Comparison of ENCODE assay signal across 8 cellular contexts in genomic region chr1:183634429-183635065, GRCh38. TPM values are rescaled to one million over a fixed set of nuclear protein-coding genes. Genes with fewer than 3 reads are reported as not detected.
DNase-seq lines count a peak whose midpoint lies in the region; ATAC-seq, FAIRE-seq and TF ChIP-seq lines count a peak whose summit lies in the region.

No MANE protein-coding gene starts in this region.

- peaks cover 11% of the 10 kb centered on the region for H3K36me3 ChIP-seq in CD8-positive, alpha-beta T cell (ENCODE audit: insufficient read depth, low read length)
- H3K36me3 ChIP-seq in duodenal mucosa (ENCODE audit: control insufficient read depth in 1 of 2, insufficient read depth in 2 of 2, low read length in 2 of 2) = peaks cover 0 to 14% of the 10 kb centered on the region in 2 donors
- H3K36me3 ChIP-seq in neural progenitor cell = peaks cover 8% of the 10 kb centered on the region

- H3K27ac ChIP-seq in CD8-positive, alpha-beta T cell (ENCODE audit: low read depth, low read length) = peak overlapping the region; percentile 61
- H3K27ac ChIP-seq in duodenal mucosa (ENCODE audit: low read depth, low read length) (peak overlapping the region; percentile 91), neural progenitor cell (peak overlapping the region; percentile 61)

- peak overlapping the region; percentile 80 to 82 for H3K9ac ChIP-seq in duodenal mucosa (ENCODE audit: low read depth in 1 of 2, low read length in 2 of 2)
- H3K9ac ChIP-seq in neural progenitor cell = peak overlapping the region; percentile 45

- peaks cover 24% of the 10 kb centered on the region for H3F3A ChIP-seq in neural progenitor cell (ENCODE audit: low read depth)

- TF ChIP-seq CTCF in CD8-positive, alpha-beta T cell (IDR thresholded peaks at IDR 0.05) = no peak
- no peak for TF ChIP-seq CTCF in neural progenitor cell (IDR thresholded peaks at IDR 0.05)

- DNase-seq in CD8-positive, alpha-beta T cell = no peak
- DNase-seq in NAMALWA (ENCODE audit: low spot score) (peak; percentile 84), neural progenitor cell (ENCODE audit: low spot score) (no peak), COLO829 (ENCODE audit: low spot score) (no peak), NCI-H82 treated with DMSO at 0.1 percent for 48 hours (lab: John Stamatoyannopoulos, UW; ENCODE audit: unreplicated experiment) (no peak), GM12892 (ENCODE audit: insufficient read length) (no peak)

- peaks cover 29% of the 10 kb centered on the region for H3K36me3 Mint-ChIP-seq in CD8-positive, alpha-beta T cell
- peaks cover 1% of the 10 kb centered on the region for H3K36me3 Mint-ChIP-seq in neural progenitor cell

- POLR2A ChIA-PET in CD8-positive, alpha-beta T cell (lab: Charles Lee) = interaction anchor here (0.7 to 3.9 kb wide), 3 partner anchors 9 to 798 kb away, joined by 3 to 14 read pairs (median 3); partner anchors contain the start of gene SMG7

- intact Hi-C loops in CD8-positive, alpha-beta T cell (cut with DNase I, micrococcal nuclease) = loop anchor here (1.0 to 10.0 kb wide), 13 partner anchors 164 to 1607 kb away; partner anchors contain the start of genes C1orf21 (in 2 of the 2), RNF2 (in 2 of the 2), SWT1 (in 2 of the 2) and TRMT1L (in 2 of the 2)

- TF ChIP-seq POLR2A in GM12892 (IDR thresholded peaks at IDR 0.05; ENCODE audit: low read depth, low read length) = no peak

- peak overlapping the region; percentile 82 for H3K4me3 ChIP-seq in CD8-positive, alpha-beta T cell (ENCODE audit: low read depth, low read length)
- H3K4me3 ChIP-seq in duodenal mucosa (ENCODE audit: low read depth in 1 of 2, low read length in 2 of 2) = peak overlapping the region; percentile 81 to 98
- H3K4me3 ChIP-seq in neural progenitor cell = peak overlapping the region; percentile 80

- H3K4me2 ChIP-seq in neural progenitor cell = peak overlapping the region; percentile 94

- H3K4me3 Mint-ChIP-seq in CD8-positive, alpha-beta T cell = peak overlapping the region; percentile 100
- H3K4me3 Mint-ChIP-seq in neural progenitor cell = peak overlapping the region; percentile 100

- peaks cover 38% of the 10 kb centered on the region for H3K4me1 ChIP-seq in CD8-positive, alpha-beta T cell (ENCODE audit: insufficient read depth, low read length)
- H3K4me1 ChIP-seq in duodenal mucosa (ENCODE audit: control insufficient read depth in 1 of 2, insufficient read depth in 2 of 2, low read length in 2 of 2) = peaks cover 16 to 27% of the 10 kb centered on the region in 2 donors
- peaks cover 28% of the 10 kb centered on the region for H3K4me1 ChIP-seq in neural progenitor cell

- H2AFZ ChIP-seq in neural progenitor cell (replicated peaks) = peak overlapping the region; percentile 45

- H3K27me3 ChIP-seq in CD8-positive, alpha-beta T cell (ENCODE audit: insufficient read depth, low read length) = no peaks in the 10 kb centered on the region
- H3K27me3 ChIP-seq in duodenal mucosa (ENCODE audit: control insufficient read depth in 1 of 2, insufficient read depth in 2 of 2, low read length in 2 of 2) (no peaks in the 10 kb centered on the region), neural progenitor cell (peaks cover 19% of the 10 kb centered on the region)

- FAIRE-seq in GM12892 (lab: Jason Lieb, UNC) = no peak

- no peaks in the 10 kb centered on the region for H3K9me3 ChIP-seq in CD8-positive, alpha-beta T cell (ENCODE audit: low read length)
- no peaks in the 10 kb centered on the region for H3K9me3 ChIP-seq in duodenal mucosa (ENCODE audit: control insufficient read depth in 1 of 2, low read length in 2 of 2)
- H3K9me3 ChIP-seq in neural progenitor cell (ENCODE audit: low read depth) = no peaks in the 10 kb centered on the region

- CTCF ChIA-PET in CD8-positive, alpha-beta T cell (lab: Charles Lee) = interaction anchor here (0.7 to 2.2 kb wide), 6 partner anchors 9 to 321 kb away, joined by 3 to 10 read pairs (median 6); no protein-coding TSS in a partner anchor

- H3K9me3 Mint-ChIP-seq in CD8-positive, alpha-beta T cell = no peaks in the 10 kb centered on the region
- H3K9me3 Mint-ChIP-seq in neural progenitor cell = no peaks in the 10 kb centered on the region

- H4K20me1 ChIP-seq in neural progenitor cell (ENCODE audit: low read depth) = peaks cover 30% of the 10 kb centered on the region

- H3K4me1 Mint-ChIP-seq in CD8-positive, alpha-beta T cell (ENCODE audit: low read depth) = peaks cover 55% of the 10 kb centered on the region
- peaks cover 45% of the 10 kb centered on the region for H3K4me1 Mint-ChIP-seq in neural progenitor cell

- no peak for ATAC-seq in CD8-positive, alpha-beta T cell
- no peak for ATAC-seq in GM19467 (IDR thresholded peaks at IDR 0.05; ENCODE audit: unreplicated experiment)

- H3K79me2 ChIP-seq in neural progenitor cell (ENCODE audit: low read depth) = peaks cover 37% of the 10 kb centered on the region

- peak overlapping the region; percentile 71 for H3K27ac Mint-ChIP-seq in CD8-positive, alpha-beta T cell
- peak overlapping the region; percentile 99 for H3K27ac Mint-ChIP-seq in neural progenitor cell

- no peaks in the 10 kb centered on the region for H3K27me3 Mint-ChIP-seq in CD8-positive, alpha-beta T cell (ENCODE audit: low read depth)
- H3K27me3 Mint-ChIP-seq in neural progenitor cell (ENCODE audit: insufficient read depth, low read depth) = peaks cover 8% of the 10 kb centered on the region

RNA-seq across cellular contexts. Expression of gene ARPC5, which starts 1.0 kb away (rescaled TPM):
- 10 to 100 TPM; 14.2 to 17.1 TPM for total RNA-seq in CD8-positive, alpha-beta T cell
- total RNA-seq in neural progenitor cell (ENCODE audit: low replicate concordance) = 90.1 and 131 TPM in 2 replicates
- 252 TPM for polyA plus RNA-seq in GM12892 (2012; ENCODE audit: missing spikeins)

RNA-seq across cellular contexts. Expression of gene APOBEC4, which starts 18.6 kb away (rescaled TPM):
- not detected for total RNA-seq in CD8-positive, alpha-beta T cell
- not detected in 2 replicates for total RNA-seq in neural progenitor cell (ENCODE audit: low replicate concordance)
- polyA plus RNA-seq in GM12892 (2012; ENCODE audit: missing spikeins) = 0.36 TPM

RNA-seq across cellular contexts. Expression of gene NCF2, which starts 44.3 kb away (rescaled TPM):
- total RNA-seq in CD8-positive, alpha-beta T cell = 1 to 10 TPM; 1.3 to 1.4 TPM
- not detected in 2 replicates for total RNA-seq in neural progenitor cell (ENCODE audit: low replicate concordance)
- polyA plus RNA-seq in GM12892 (2012; ENCODE audit: missing spikeins) = 97.2 TPM
